ENCODE assay signal across 10 cellular contexts in the genomic region with DNA sequence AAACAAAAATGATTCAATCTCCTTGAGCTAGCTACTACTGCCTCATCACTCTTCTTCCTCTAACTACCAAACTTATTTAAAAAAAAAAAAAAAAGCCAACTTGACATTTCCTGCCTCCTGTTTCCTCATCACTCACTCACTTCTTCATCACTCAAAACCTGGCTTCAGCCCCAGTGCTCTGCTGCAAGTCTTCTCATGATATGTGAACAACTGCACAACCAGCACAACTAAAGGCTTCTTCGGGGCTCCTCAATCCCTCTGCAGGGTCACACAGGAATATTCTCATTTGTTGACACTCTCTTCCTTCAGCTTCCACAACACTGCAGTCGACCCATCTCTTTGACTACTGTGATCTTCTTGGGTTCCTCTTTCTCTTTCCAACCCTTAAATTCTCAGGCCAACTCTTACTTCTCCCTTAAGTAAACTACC. TPM values are rescaled to one million over a fixed set of nuclear protein-coding genes. Genes with fewer than 3 reads are reported as not detected.
DNase-seq lines count a peak whose midpoint lies in the region; ATAC-seq, FAIRE-seq and TF ChIP-seq lines count a peak whose summit lies in the region.
"Had no signal": no experiment of that assay in that cellular context is flagged by ENCODE, and none has a peak within 500 bp of the region (broad histone marks: within the 10 kb centered on the region; RNA-seq: fewer than 3 reads in every experiment).

No MANE protein-coding gene starts in this region.

- H3K4me3 ChIP-seq in heart left ventricle = no peak overlapping the region
- H3K4me3 ChIP-seq in OCI-LY7 (ENCODE audit: low read depth, low read length, poor library complexity, severe bottlenecking) = no peak overlapping the region
- no peak overlapping the region for H3K4me3 ChIP-seq in fibroblast of mammary gland (ENCODE audit: control insufficient read depth, low read depth, low read length)
- no peak overlapping the region for H3K4me3 ChIP-seq in small intestine (ENCODE audit: low read depth in 1 of 2, low read length in 2 of 2)

- TF ChIP-seq POLR2A in heart left ventricle (IDR thresholded peaks at IDR 0.05) = no peak

- H4K20me1 ChIP-seq in OCI-LY7 (ENCODE audit: insufficient read depth, low read length) = 0 out of 2 replicates have a peak, but pooled peaks cover 3% of the 10 kb centered on the region

- H3K9me3 ChIP-seq in heart left ventricle (no peaks in the 10 kb centered on the region), OCI-LY7 (ENCODE audit: low read length) (no peaks in the 10 kb centered on the region), small intestine (ENCODE audit: control insufficient read depth, low read depth) (no peaks in the 10 kb centered on the region)

- no peaks in the 10 kb centered on the region for H3K27me3 ChIP-seq in heart left ventricle
- no peaks in the 10 kb centered on the region for H3K27me3 ChIP-seq in small intestine (ENCODE audit: control insufficient read depth in 2 of 2, insufficient read depth in 2 of 2, low read length in 2 of 2)

- H3K4me1 ChIP-seq in heart left ventricle = peaks cover 0 to 91% (median 26%) of the 10 kb centered on the region in 12 donors
- H3K4me1 ChIP-seq in OCI-LY7 (ENCODE audit: insufficient read depth, low read length, poor library complexity, severe bottlenecking) = peaks cover 18% of the 10 kb centered on the region
- peaks cover 0 to 12% of the 10 kb centered on the region in 2 donors for H3K4me1 ChIP-seq in small intestine (ENCODE audit: control insufficient read depth in 2 of 2, insufficient read depth in 1 of 2, low read depth in 1 of 2, low read length in 1 of 2)

- H3K27ac ChIP-seq in heart left ventricle = peak overlapping the region in 1 of 12 donors; percentile 77
- peak overlapping the region; percentile 18 for H3K27ac ChIP-seq in OCI-LY7 (ENCODE audit: low read depth, low read length, poor library complexity, severe bottlenecking)
- no peak overlapping the region for H3K27ac ChIP-seq in small intestine (ENCODE audit: low read depth in 1 of 2, low read length in 1 of 2)

- intact Hi-C loops in heart left ventricle (cut with DNase I) (loop anchor here in 2 of 10 donors (10.0 kb wide), 2 partner anchors 47 to 157 kb away; partner anchors contain the start of genes C1orf122 (in 1 of the 2), CDCA8 (in 1 of the 2) and YRDC (in 1 of the 2)), cardiac septum (cut with DNase I) (no loop called here), OCI-LY7 (cut with micrococcal nuclease; ENCODE audit: unreplicated experiment) (no loop called here)

- POLR2A ChIA-PET in OCI-LY7 (lab: Charles Lee) = interaction anchor here (0.7 to 1.6 kb wide), 3 partner anchors 8 to 1142 kb away, joined by 3 to 9 read pairs (median 4); partner anchors contain the start of gene MTF1

- H3K79me2 ChIP-seq in OCI-LY7 (ENCODE audit: insufficient read depth, low read depth, low read length) = peaks cover 56% of the 10 kb centered on the region; the same call in 1 of the 2 replicates

- no peaks in the 10 kb centered on the region for H3K9me2 ChIP-seq in OCI-LY7 (ENCODE audit: insufficient read depth, low read length)

- FAIRE-seq in small intestine (lab: Jason Lieb, UNC) = no peak

- TF ChIP-seq CTCF in heart left ventricle (IDR thresholded peaks at IDR 0.05) (no peak), OCI-LY7 (conservative IDR thresholded peaks at IDR 0.05; ENCODE audit: low read length) (no peak), fibroblast of mammary gland (conservative IDR thresholded peaks at IDR 0.05; ENCODE audit: control insufficient read depth, insufficient read depth, low read depth, low read length) (no peak)

- H2AFZ ChIP-seq in OCI-LY7 (ENCODE audit: low read length) = no peak overlapping the region

- H3K4me2 ChIP-seq in OCI-LY7 (ENCODE audit: low read length) = 0 out of 2 replicates have a peak overlapping the region, but pooled peaks have one; percentile 1

- CTCF ChIA-PET in OCI-LY7 (lab: Charles Lee; ENCODE audit: unreplicated experiment) = interaction anchor here (1.0 kb wide), 1 partner anchor 8 kb away, joined by 4 read pairs; no protein-coding TSS in a partner anchor

- ATAC-seq in heart left ventricle (peak in 3 of 4 donors; percentile 16 to 33 (median 28)), GM19351 (IDR thresholded peaks at IDR 0.05; ENCODE audit: unreplicated experiment) (no peak)

- WGBS in heart left ventricle, 4 donors = 73 to 85% (median 78%) methylated on average over 2 of the region's 2 CpGs
- WGBS in small intestine, 3 donors = 67 to 86% (median 69%) methylated on average over 2 of the region's 2 CpGs

- BruUV-seq in OCI-LY7 (replicated peaks; lab: Mats Ljungman, UMichigan) = no TSS peak

- DNase-seq in heart left ventricle (no peak), cardiac septum (ENCODE audit: low spot score) (no peak), OCI-LY7 (ENCODE audit: low spot score) (peak; percentile 13), fibroblast of mammary gland (ENCODE audit: low read depth) (peak; percentile 55), stromal cell of bone marrow (ENCODE audit: low read depth) (peak; percentile 28), small intestine (no peak), HuH-7 (ENCODE audit: low spot score) (no peak)
- DNase-seq: kidney glomerular epithelial cell, NCI-H82 had no signal

- H3K36me3 ChIP-seq in heart left ventricle (peaks cover 0 to 65% (median 25%) of the 10 kb centered on the region in 9 donors), OCI-LY7 (ENCODE audit: insufficient read depth, low read length) (peaks cover 57% of the 10 kb centered on the region), small intestine (ENCODE audit: control insufficient read depth in 2 of 2, insufficient read depth in 2 of 2, low read length in 2 of 2) (no peaks in the 10 kb centered on the region)

RNA-seq across cellular contexts. Expression of gene MTF1, which starts 7.6 kb away (rescaled TPM):
- total RNA-seq in heart left ventricle = 10 to 100 TPM in 7 of 9 donors, 1 to 10 TPM in 2; 4.2 to 19.5 (median 12.4) TPM
- 1 to 10 TPM; 1.7 to 7.4 TPM for polyA plus RNA-seq in heart left ventricle
- 16.0 TPM for total RNA-seq in cardiac septum
- total RNA-seq in OCI-LY7 (2014; rRNA removed; shearing (Covaris generic)) = 1.6 and 1.8 TPM in 2 replicates
- 12.7 and 16.5 TPM in 2 replicates for total RNA-seq in OCI-LY7 (2022)
- 1 to 10 TPM; 1.6 to 4.3 (median 1.8) TPM for polyA plus RNA-seq in small intestine

RNA-seq across cellular contexts. Expression of gene YRDC, which starts 43.8 kb away (rescaled TPM):
- total RNA-seq in heart left ventricle (1 to 10 TPM; 4.0 to 8.9 (median 6.1) TPM), cardiac septum (6.3 TPM), OCI-LY7 (2022) (24.4 and 28.0 TPM in 2 replicates)
- polyA plus RNA-seq in heart left ventricle (10 to 100 TPM in 1 of 2 donors, 1 to 10 TPM in 1; 2.8 to 21.3 TPM), small intestine (10 to 100 TPM; 14.3 to 15.7 (median 14.5) TPM)
- 27.6 and 33.6 TPM in 2 replicates for total RNA-seq in OCI-LY7 (2014; rRNA removed; shearing (Covaris generic))

RNA-seq across cellular contexts. Expression of gene C1orf122, which starts 44.2 kb away (rescaled TPM):
- total RNA-seq in heart left ventricle (10 to 100 TPM; 29.1 to 93.0 (median 44.0) TPM), cardiac septum (52.1 TPM), OCI-LY7 (2022) (21.4 and 29.7 TPM in 2 replicates)
- polyA plus RNA-seq in heart left ventricle (10 to 100 TPM; 37.5 to 60.2 TPM), small intestine (10 to 100 TPM; 38.4 to 44.0 (median 38.9) TPM)
- 18.9 and 26.0 TPM in 2 replicates for total RNA-seq in OCI-LY7 (2014; rRNA removed; shearing (Covaris generic))

RNA-seq across cellular contexts. Expression of gene MANEAL, which starts 58.1 kb away (rescaled TPM):
- total RNA-seq in heart left ventricle (1 to 10 TPM in 5 of 9 donors, under 1 TPM in 4; 0.63 to 2.9 (median 1.1) TPM), cardiac septum (2.1 TPM), OCI-LY7 (2022) (18.2 and 20.0 TPM in 2 replicates)
- polyA plus RNA-seq in heart left ventricle (under 1 TPM; 0.53 to 0.97 TPM), small intestine (1 to 10 TPM in 1 of 3 donors, under 1 TPM in 2; 0.81 to 6.1 (median 0.89) TPM)
- 11.8 and 27.1 TPM in 2 replicates for total RNA-seq in OCI-LY7 (2014; rRNA removed; shearing (Covaris generic))

Comparison
In these comparisons a context has a peak if more than half of its experiments do, and no peak if none do; other contexts are left out.
1. DNase-seq: peak in OCI-LY7 (single experiment), fibroblast of mammary gland (single experiment) and stromal cell of bone marrow (single experiment); none in heart left ventricle (0 of 5), cardiac septum (single experiment), small intestine (single experiment) and HuH-7 (single experiment).